1 cellular context compared by ENCODE assay signal in genomic region chr2:43269074-43269572, GRCh38.
TF ChIP-seq lines count a peak whose summit lies in the region.

No MANE protein-coding gene starts in this region.

TF ChIP-seq in K562, 482 proteins besides CTCF, POLR2A, EP300 and RAD21 (continued from another document and continues in another):
- TF ChIP-seq, protein P1, sequence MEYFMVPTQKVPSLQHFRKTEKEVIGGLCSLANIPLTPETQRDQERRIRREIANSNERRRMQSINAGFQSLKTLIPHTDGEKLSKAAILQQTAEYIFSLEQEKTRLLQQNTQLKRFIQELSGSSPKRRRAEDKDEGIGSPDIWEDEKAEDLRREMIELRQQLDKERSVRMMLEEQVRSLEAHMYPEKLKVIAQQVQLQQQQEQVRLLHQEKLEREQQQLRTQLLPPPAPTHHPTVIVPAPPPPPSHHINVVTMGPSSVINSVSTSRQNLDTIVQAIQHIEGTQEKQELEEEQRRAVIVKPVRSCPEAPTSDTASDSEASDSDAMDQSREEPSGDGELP (CRISPR knock-in tag; IDR thresholded peaks at IDR 0.05; ENCODE audit: borderline replicate concordance): peak; percentile 54; the same call in 1 of the 2 replicates
- TF ChIP-seq, protein P2, sequence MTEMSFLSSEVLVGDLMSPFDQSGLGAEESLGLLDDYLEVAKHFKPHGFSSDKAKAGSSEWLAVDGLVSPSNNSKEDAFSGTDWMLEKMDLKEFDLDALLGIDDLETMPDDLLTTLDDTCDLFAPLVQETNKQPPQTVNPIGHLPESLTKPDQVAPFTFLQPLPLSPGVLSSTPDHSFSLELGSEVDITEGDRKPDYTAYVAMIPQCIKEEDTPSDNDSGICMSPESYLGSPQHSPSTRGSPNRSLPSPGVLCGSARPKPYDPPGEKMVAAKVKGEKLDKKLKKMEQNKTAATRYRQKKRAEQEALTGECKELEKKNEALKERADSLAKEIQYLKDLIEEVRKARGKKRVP (CRISPR knock-in tag; IDR thresholded peaks at IDR 0.05): no peak
- TF ChIP-seq DMBX1 (CRISPR knock-in tag; IDR thresholded peaks at IDR 0.05; ENCODE audit: borderline replicate concordance): no peak
- TF ChIP-seq, protein P3, sequence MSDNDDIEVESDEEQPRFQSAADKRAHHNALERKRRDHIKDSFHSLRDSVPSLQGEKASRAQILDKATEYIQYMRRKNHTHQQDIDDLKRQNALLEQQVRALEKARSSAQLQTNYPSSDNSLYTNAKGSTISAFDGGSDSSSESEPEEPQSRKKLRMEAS (CRISPR knock-in tag; IDR thresholded peaks at IDR 0.05): peak; percentile 51; the same call in 1 of the 2 replicates
- TF ChIP-seq, protein P4, sequence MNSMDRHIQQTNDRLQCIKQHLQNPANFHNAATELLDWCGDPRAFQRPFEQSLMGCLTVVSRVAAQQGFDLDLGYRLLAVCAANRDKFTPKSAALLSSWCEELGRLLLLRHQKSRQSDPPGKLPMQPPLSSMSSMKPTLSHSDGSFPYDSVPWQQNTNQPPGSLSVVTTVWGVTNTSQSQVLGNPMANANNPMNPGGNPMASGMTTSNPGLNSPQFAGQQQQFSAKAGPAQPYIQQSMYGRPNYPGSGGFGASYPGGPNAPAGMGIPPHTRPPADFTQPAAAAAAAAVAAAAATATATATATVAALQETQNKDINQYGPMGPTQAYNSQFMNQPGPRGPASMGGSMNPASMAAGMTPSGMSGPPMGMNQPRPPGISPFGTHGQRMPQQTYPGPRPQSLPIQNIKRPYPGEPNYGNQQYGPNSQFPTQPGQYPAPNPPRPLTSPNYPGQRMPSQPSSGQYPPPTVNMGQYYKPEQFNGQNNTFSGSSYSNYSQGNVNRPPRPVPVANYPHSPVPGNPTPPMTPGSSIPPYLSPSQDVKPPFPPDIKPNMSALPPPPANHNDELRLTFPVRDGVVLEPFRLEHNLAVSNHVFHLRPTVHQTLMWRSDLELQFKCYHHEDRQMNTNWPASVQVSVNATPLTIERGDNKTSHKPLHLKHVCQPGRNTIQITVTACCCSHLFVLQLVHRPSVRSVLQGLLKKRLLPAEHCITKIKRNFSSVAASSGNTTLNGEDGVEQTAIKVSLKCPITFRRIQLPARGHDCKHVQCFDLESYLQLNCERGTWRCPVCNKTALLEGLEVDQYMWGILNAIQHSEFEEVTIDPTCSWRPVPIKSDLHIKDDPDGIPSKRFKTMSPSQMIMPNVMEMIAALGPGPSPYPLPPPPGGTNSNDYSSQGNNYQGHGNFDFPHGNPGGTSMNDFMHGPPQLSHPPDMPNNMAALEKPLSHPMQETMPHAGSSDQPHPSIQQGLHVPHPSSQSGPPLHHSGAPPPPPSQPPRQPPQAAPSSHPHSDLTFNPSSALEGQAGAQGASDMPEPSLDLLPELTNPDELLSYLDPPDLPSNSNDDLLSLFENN (IDR thresholded peaks at IDR 0.05; ENCODE audit: low read depth in 2 of 2, low read length in 2 of 2): no peak
- TF ChIP-seq SETDB1 (IDR thresholded peaks at IDR 0.05; ENCODE audit: low read length): no peak
- TF ChIP-seq CTBP1 (IDR thresholded peaks at IDR 0.05; ENCODE audit: borderline replicate concordance): peak; percentile 48; the same call in 1 of the 2 replicates
- no peak for TF ChIP-seq SMARCA4 (IDR thresholded peaks at IDR 0.05)
- 0 out of 4 replicates have a peak, but pooled peaks of 1 of the 2 experiments have one; percentile 21 for TF ChIP-seq FOXK2 (conservative IDR thresholded peaks at IDR 0.05 in 1 of 2, IDR thresholded peaks at IDR 0.05 in 1 of 2; ENCODE audit: low read depth in 2 of 2)
- TF ChIP-seq ZNF143 (CRISPR knock-in tag; IDR thresholded peaks at IDR 0.05): no peak
- no peak for TF ChIP-seq PRPF4 (IDR thresholded peaks at IDR 0.05; ENCODE audit: insufficient read depth, low read depth, low read length, poor library complexity, severe bottlenecking)
- TF ChIP-seq ZC3H11A (IDR thresholded peaks at IDR 0.05; ENCODE audit: low read depth, low read length): no peak
- TF ChIP-seq ZNF197 (CRISPR knock-in tag; IDR thresholded peaks at IDR 0.05; ENCODE audit: low read depth): no peak
- TF ChIP-seq, protein P5, sequence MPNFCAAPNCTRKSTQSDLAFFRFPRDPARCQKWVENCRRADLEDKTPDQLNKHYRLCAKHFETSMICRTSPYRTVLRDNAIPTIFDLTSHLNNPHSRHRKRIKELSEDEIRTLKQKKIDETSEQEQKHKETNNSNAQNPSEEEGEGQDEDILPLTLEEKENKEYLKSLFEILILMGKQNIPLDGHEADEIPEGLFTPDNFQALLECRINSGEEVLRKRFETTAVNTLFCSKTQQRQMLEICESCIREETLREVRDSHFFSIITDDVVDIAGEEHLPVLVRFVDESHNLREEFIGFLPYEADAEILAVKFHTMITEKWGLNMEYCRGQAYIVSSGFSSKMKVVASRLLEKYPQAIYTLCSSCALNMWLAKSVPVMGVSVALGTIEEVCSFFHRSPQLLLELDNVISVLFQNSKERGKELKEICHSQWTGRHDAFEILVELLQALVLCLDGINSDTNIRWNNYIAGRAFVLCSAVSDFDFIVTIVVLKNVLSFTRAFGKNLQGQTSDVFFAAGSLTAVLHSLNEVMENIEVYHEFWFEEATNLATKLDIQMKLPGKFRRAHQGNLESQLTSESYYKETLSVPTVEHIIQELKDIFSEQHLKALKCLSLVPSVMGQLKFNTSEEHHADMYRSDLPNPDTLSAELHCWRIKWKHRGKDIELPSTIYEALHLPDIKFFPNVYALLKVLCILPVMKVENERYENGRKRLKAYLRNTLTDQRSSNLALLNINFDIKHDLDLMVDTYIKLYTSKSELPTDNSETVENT (CRISPR knock-in tag; IDR thresholded peaks at IDR 0.05): no peak
- no peak for TF ChIP-seq EHMT2 (IDR thresholded peaks at IDR 0.05)
- TF ChIP-seq RBM17 (IDR thresholded peaks at IDR 0.05; ENCODE audit: borderline replicate concordance, low read depth, low read length): no peak
- TF ChIP-seq LCOR (CRISPR knock-in tag; IDR thresholded peaks at IDR 0.05): no peak
- TF ChIP-seq DPF2 (IDR thresholded peaks at IDR 0.05): no peak
- no peak for TF ChIP-seq TAF9B (IDR thresholded peaks at IDR 0.05; ENCODE audit: partially characterized antibody)
- TF ChIP-seq ZSCAN29 (IDR thresholded peaks at IDR 0.05): no peak
- TF ChIP-seq, protein P6, sequence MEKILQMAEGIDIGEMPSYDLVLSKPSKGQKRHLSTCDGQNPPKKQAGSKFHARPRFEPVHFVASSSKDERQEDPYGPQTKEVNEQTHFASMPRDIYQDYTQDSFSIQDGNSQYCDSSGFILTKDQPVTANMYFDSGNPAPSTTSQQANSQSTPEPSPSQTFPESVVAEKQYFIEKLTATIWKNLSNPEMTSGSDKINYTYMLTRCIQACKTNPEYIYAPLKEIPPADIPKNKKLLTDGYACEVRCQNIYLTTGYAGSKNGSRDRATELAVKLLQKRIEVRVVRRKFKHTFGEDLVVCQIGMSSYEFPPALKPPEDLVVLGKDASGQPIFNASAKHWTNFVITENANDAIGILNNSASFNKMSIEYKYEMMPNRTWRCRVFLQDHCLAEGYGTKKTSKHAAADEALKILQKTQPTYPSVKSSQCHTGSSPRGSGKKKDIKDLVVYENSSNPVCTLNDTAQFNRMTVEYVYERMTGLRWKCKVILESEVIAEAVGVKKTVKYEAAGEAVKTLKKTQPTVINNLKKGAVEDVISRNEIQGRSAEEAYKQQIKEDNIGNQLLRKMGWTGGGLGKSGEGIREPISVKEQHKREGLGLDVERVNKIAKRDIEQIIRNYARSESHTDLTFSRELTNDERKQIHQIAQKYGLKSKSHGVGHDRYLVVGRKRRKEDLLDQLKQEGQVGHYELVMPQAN (IDR thresholded peaks at IDR 0.05; ENCODE audit: borderline replicate concordance): no peak
- TF ChIP-seq ZNF311 (CRISPR knock-in tag; IDR thresholded peaks at IDR 0.05): no peak
- TF ChIP-seq PHF20 (IDR thresholded peaks at IDR 0.05; ENCODE audit: partially characterized antibody): no peak
- TF ChIP-seq HNRNPL (IDR thresholded peaks at IDR 0.05; ENCODE audit: low read depth, low read length): no peak
- TF ChIP-seq FIP1L1 (IDR thresholded peaks at IDR 0.05; ENCODE audit: low read depth, low read length, poor library complexity, severe bottlenecking): no peak
- no peak for TF ChIP-seq PYGO2 (tag; IDR thresholded peaks at IDR 0.05)
- TF ChIP-seq ZNF431 (CRISPR knock-in tag; IDR thresholded peaks at IDR 0.05): no peak
- TF ChIP-seq, protein P7, sequence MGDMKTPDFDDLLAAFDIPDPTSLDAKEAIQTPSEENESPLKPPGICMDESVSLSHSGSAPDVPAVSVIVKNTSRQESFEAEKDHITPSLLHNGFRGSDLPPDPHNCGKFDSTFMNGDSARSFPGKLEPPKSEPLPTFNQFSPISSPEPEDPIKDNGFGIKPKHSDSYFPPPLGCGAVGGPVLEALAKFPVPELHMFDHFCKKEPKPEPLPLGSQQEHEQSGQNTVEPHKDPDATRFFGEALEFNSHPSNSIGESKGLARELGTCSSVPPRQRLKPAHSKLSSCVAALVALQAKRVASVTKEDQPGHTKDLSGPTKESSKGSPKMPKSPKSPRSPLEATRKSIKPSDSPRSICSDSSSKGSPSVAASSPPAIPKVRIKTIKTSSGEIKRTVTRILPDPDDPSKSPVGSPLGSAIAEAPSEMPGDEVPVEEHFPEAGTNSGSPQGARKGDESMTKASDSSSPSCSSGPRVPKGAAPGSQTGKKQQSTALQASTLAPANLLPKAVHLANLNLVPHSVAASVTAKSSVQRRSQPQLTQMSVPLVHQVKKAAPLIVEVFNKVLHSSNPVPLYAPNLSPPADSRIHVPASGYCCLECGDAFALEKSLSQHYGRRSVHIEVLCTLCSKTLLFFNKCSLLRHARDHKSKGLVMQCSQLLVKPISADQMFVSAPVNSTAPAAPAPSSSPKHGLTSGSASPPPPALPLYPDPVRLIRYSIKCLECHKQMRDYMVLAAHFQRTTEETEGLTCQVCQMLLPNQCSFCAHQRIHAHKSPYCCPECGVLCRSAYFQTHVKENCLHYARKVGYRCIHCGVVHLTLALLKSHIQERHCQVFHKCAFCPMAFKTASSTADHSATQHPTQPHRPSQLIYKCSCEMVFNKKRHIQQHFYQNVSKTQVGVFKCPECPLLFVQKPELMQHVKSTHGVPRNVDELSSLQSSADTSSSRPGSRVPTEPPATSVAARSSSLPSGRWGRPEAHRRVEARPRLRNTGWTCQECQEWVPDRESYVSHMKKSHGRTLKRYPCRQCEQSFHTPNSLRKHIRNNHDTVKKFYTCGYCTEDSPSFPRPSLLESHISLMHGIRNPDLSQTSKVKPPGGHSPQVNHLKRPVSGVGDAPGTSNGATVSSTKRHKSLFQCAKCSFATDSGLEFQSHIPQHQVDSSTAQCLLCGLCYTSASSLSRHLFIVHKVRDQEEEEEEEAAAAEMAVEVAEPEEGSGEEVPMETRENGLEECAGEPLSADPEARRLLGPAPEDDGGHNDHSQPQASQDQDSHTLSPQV (IDR thresholded peaks at IDR 0.05): peak; percentile 50; the same call in 1 of the 2 replicates
- TF ChIP-seq, protein P8, sequence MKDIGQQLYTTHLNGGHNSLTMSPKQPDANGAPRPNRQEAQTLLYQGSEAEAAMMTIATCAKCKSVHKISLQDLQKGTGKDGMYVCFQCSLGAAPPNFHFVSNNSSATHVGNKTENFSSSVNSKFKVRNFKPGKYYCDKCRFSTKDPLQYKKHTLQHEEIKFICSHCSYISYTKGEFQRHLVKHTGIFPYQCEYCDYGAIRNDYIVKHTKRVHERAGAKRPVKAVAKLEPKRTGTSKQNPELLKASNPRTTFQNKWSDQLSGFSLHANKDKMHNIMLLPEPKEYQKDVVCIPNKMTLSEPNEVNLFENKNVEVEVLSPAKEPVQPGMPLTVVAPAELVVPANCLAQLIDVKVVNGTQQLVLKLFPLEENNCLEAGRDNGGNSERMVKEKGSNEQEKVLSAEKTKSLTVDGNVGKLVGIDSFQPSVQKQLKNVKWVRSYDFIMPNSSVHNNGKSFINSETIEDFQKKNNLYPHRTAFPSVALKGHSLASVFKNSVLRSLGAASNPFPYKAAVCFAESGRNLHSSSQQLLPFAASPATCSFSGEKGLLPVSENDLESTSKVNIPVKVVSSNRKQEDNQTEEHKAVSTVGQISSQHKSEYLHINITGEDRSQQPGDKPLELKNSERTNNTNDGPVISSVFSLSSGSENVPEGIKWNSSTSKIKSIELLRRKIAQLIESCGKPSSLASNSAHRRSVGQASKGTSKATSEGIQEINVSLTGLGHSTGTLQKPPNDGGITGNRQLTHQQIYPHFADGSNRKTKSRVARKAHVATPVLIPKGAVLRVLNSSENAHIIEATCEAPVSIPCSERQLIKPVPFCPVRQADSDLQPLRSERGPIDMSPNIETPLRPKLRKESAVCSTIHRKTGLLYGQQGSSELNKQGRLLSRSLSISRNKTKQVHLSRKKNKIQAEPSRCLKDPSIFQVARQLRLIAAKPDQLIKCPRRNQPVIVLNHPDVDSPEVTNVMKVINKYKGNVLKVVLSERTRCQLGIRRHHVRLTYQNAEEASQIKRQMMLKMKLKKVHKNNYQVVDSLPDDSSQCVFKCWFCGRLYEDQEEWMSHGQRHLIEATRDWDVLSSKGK (CRISPR knock-in tag; IDR thresholded peaks at IDR 0.05): no peak
- TF ChIP-seq ZNF23 (CRISPR knock-in tag; IDR thresholded peaks at IDR 0.05): no peak
- no peak for TF ChIP-seq E4F1 (CRISPR knock-in tag; IDR thresholded peaks at IDR 0.05; ENCODE audit: borderline replicate concordance)
- no peak for TF ChIP-seq ZKSCAN3 (CRISPR knock-in tag; IDR thresholded peaks at IDR 0.05)
- no peak for TF ChIP-seq NUFIP1 (IDR thresholded peaks at IDR 0.05; ENCODE audit: partially characterized antibody)
- no peak for TF ChIP-seq IFI16 (CRISPR knock-in tag; IDR thresholded peaks at IDR 0.05)
- no peak for TF ChIP-seq ZNF551 (CRISPR knock-in tag; IDR thresholded peaks at IDR 0.05)
- TF ChIP-seq RBM39 (optimal IDR thresholded peaks at IDR 0.05; ENCODE audit: low read depth, low read length): no peak
- no peak for TF ChIP-seq GABPB2 (CRISPR knock-in tag; conservative IDR thresholded peaks at IDR 0.05)
- TF ChIP-seq, protein P9, sequence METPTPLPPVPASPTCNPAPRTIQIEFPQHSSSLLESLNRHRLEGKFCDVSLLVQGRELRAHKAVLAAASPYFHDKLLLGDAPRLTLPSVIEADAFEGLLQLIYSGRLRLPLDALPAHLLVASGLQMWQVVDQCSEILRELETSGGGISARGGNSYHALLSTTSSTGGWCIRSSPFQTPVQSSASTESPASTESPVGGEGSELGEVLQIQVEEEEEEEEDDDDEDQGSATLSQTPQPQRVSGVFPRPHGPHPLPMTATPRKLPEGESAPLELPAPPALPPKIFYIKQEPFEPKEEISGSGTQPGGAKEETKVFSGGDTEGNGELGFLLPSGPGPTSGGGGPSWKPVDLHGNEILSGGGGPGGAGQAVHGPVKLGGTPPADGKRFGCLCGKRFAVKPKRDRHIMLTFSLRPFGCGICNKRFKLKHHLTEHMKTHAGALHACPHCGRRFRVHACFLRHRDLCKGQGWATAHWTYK (CRISPR knock-in tag; IDR thresholded peaks at IDR 0.05): no peak
- no peak for TF ChIP-seq ETV1 (tag; conservative IDR thresholded peaks at IDR 0.05; ENCODE audit: low read depth)
- TF ChIP-seq DDX20 (tag; IDR thresholded peaks at IDR 0.05; ENCODE audit: low read depth): no peak
- TF ChIP-seq CREB1 (IDR thresholded peaks at IDR 0.05): no peak
- no peak for TF ChIP-seq CREB1 (CRISPR knock-in tag; IDR thresholded peaks at IDR 0.05)
